In genomic region chr1:181077576-181078242, GRCh38 we compare ENCODE assay signal across 12 cellular contexts. TPM values are rescaled to one million over a fixed set of nuclear protein-coding genes. Genes with fewer than 3 reads are reported as not detected.
DNase-seq lines count a peak whose midpoint lies in the region; ATAC-seq and TF ChIP-seq lines count a peak whose summit lies in the region.
"Had no signal": no experiment of that assay in that cellular context is flagged by ENCODE, and none has a peak within 500 bp of the region (broad histone marks: within the 10 kb centered on the region; RNA-seq: fewer than 3 reads in every experiment).

No MANE protein-coding gene starts in this region.

- H3K4me2 ChIP-seq in MM.1S (ENCODE audit: low read depth, low read length) = no peak overlapping the region

- H3K36me3 ChIP-seq in brain microvascular endothelial cell (replicated peaks) = no peaks in the 10 kb centered on the region
- no peaks in the 10 kb centered on the region for H3K36me3 ChIP-seq in MM.1S (replicated peaks; ENCODE audit: insufficient read depth, low read length)

- no peak overlapping the region for H3K4me3 ChIP-seq in brain microvascular endothelial cell (ENCODE audit: low read depth, low read length)
- no peak overlapping the region for H3K4me3 ChIP-seq in MM.1S (ENCODE audit: low read length)
- H3K4me3 ChIP-seq: coronary artery had no signal

- no peak for TF ChIP-seq CTCF in brain microvascular endothelial cell (IDR thresholded peaks at IDR 0.05; ENCODE audit: low read depth, low read length, missing control alignments)
- TF ChIP-seq CTCF in MM.1S (IDR thresholded peaks at IDR 0.05; ENCODE audit: low read length) = no peak

- H3F3A ChIP-seq in MM.1S (ENCODE audit: insufficient read depth, low read length) = no peaks in the 10 kb centered on the region

- H3K9me2 ChIP-seq in MM.1S (replicated peaks; ENCODE audit: insufficient read depth, low read length) = no peaks in the 10 kb centered on the region

- H3K4me1 ChIP-seq in MM.1S (ENCODE audit: low read length) = no peaks in the 10 kb centered on the region

- in situ Hi-C loops in brain microvascular endothelial cell (cut with HindIII; ENCODE audit: low pct_ligation_motif_present, low sequenced_read_pairs) = no loop called here

- no peaks in the 10 kb centered on the region for H3K79me2 ChIP-seq in MM.1S (ENCODE audit: low read length)

- no peaks in the 10 kb centered on the region for H3K9me3 ChIP-seq in MM.1S (replicated peaks; ENCODE audit: insufficient read depth, low read length)

- H3K27me3 ChIP-seq in brain microvascular endothelial cell (replicated peaks) = no peaks in the 10 kb centered on the region
- H3K27me3 ChIP-seq in MM.1S (replicated peaks; ENCODE audit: insufficient read depth, low read length) = no peaks in the 10 kb centered on the region

- DNase-seq in ELR (ENCODE audit: low read depth) (peak; percentile 82), NCI-H1436 treated with DMSO at 0.1 percent for 48 hours (lab: John Stamatoyannopoulos, UW) (peak; percentile 32), brain microvascular endothelial cell (no peak), myocyte (ENCODE audit: low read depth) (peak; percentile 38), MM.1S (no peak), inferior parietal cortex (ENCODE audit: extremely low spot score) (no peak)
- DNase-seq: activated CD4-positive, alpha-beta T cell treated with anti-CD3 and anti-CD28 coated beads, Interleukin-2, amount 10 ng/mL, durations not matched to agents 24 days and 14 days; NCI-H526; stimulated activated naive CD4-positive, alpha-beta T cell had no signal

- no peaks in the 10 kb centered on the region for H4K20me1 ChIP-seq in MM.1S (ENCODE audit: insufficient read depth, low read length)

- H3K27ac ChIP-seq in brain microvascular endothelial cell (peak overlapping the region; percentile 36), MM.1S (ENCODE audit: low read length) (no peak overlapping the region)
- H3K27ac ChIP-seq: coronary artery had no signal

- no peak overlapping the region for H3K9ac ChIP-seq in MM.1S (ENCODE audit: low read length)

- H2AFZ ChIP-seq in MM.1S (ENCODE audit: low read length) = no peak overlapping the region

- no peak for ATAC-seq in HG02970 (IDR thresholded peaks at IDR 0.05; ENCODE audit: low FRiP score, unreplicated experiment)
- no peak for ATAC-seq in GM19328 (IDR thresholded peaks at IDR 0.05; ENCODE audit: unreplicated experiment)

RNA-seq across cellular contexts. Expression of gene IER5, which starts 10.8 kb away (rescaled TPM):
- 32.8 and 40.8 TPM in 2 replicates for total RNA-seq in myocyte
- 32.6 TPM for polyA plus RNA-seq in myocyte (2012)

RNA-seq across cellular contexts. Expression of gene MR1, which starts 43.9 kb away (rescaled TPM):
- 10.4 and 11.8 TPM in 2 replicates for total RNA-seq in myocyte
- polyA plus RNA-seq in myocyte (2012) = 24.8 TPM

RNA-seq across cellular contexts. Expression of gene STX6, which starts 55.0 kb away (rescaled TPM):
- total RNA-seq in myocyte = 9.5 and 11.2 TPM in 2 replicates
- 12.9 TPM for polyA plus RNA-seq in myocyte (2012)

Comparison
In these comparisons a context has a peak if more than half of its experiments do, and no peak if none do; other contexts are left out.
1. DNase-seq: peak in ELR (single experiment), NCI-H1436 treated with DMSO at 0.1 percent for 48 hours (single experiment) and myocyte (single experiment); none in brain microvascular endothelial cell (single experiment), MM.1S (single experiment) and inferior parietal cortex (single experiment).